ENCODE assay signal across 8 cellular contexts in the genomic region with DNA sequence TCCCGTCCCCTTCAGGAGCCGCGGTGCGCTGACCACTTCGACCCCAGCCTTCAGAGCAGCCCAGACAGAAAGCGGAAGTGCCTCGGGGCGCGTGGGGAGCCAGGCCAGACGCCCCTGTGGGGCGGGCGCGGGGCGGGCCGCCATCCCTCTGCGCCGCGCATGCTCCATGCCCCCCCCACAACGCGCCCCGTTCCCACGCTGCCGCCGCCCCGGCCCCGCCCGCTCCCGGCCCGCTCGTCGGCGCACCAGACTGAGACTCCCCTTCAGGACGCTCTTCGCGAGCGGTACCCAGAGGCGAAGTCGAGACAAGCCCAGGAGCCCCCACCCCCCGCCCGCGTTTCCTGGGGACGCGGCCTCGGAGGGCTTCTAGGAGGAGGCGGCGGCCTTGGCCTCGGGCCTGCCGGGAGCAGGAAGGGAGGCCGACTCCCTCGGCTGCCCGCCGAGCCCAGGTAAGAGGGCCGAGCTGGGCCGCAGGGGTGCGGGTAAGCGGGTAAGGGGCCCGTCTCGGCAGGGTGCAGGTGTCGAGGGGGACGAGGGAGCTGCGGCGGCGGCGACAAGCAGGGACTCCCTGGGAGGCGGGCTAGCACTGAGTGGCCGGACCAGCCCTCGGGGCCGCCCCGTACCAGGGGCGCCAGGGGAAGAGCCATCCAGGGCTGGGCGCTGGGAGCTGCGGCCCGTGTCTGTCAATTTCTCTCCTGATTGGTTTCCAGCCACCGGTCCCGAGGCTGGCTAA. TPM values are rescaled to one million over a fixed set of nuclear protein-coding genes. Genes with fewer than 3 reads are reported as not detected.
DNase-seq lines count a peak whose midpoint lies in the region; ATAC-seq and TF ChIP-seq lines count a peak whose summit lies in the region.

A gene with protein sequence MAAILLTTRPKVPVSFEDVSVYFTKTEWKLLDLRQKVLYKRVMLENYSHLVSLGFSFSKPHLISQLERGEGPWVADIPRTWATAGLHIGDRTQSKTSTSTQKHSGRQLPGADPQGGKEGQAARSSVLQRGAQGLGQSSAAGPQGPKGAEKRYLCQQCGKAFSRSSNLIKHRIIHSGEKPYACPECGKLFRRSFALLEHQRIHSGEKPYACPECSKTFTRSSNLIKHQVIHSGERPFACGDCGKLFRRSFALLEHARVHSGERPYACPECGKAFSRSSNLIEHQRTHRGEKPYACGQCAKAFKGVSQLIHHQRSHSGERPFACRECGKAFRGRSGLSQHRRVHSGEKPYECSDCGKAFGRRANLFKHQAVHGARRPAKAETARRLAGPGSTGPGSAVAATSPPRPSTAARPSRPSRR (plus strand): TSS at position 218 of the 733 bp plus-strand sequence. CDS start 6,851 bp downstream, outside the sequence.

- peak; percentile 70 for DNase-seq in AG20443 (ENCODE audit: low spot score)
- peak; percentile 10 for DNase-seq in NOMO-1 treated with dmso at 0.1 percent for 144 hours (lab: John Stamatoyannopoulos, UW; ENCODE audit: unreplicated experiment)
- no peak for DNase-seq in activated naive CD8-positive, alpha-beta T cell treated with anti-CD3 and anti-CD28 coated beads, Interleukin-2, amount 10 ng/mL, durations not matched to agents 7 days and 5 days
- DNase-seq in stimulated activated CD4-positive, alpha-beta T cell treated with anti-CD3 and anti-CD28 coated beads, Interleukin-4, amount 100 ng/mL, for 24 hours: peak; percentile 44
- DNase-seq in erythroblast (lab: John Stamatoyannopoulos, UW): no peak
- no peak for DNase-seq in SW480 (ENCODE audit: low spot score)

- TF ChIP-seq POLR2A in erythroblast (IDR thresholded peaks at IDR 0.05; ENCODE audit: low read length): no peak

- peaks cover 3% of the 10 kb centered on the region for H3K27me3 Mint-ChIP-seq in activated naive CD8-positive, alpha-beta T cell treated with anti-CD3 and anti-CD28 coated beads, Interleukin-2, amount 10 ng/mL, durations not matched to agents 7 days and 5 days

- H3K4me3 ChIP-seq in iPS-18c (ENCODE audit: insufficient read depth, low read depth, low read length): peak within 1 kb of the TSS; percentile 28

- ATAC-seq in GM21423 (IDR thresholded peaks at IDR 0.05; ENCODE audit: unreplicated experiment): peak; percentile 82
- ATAC-seq in activated naive CD8-positive, alpha-beta T cell treated with anti-CD3 and anti-CD28 coated beads, Interleukin-2, amount 10 ng/mL, durations not matched to agents 7 days and 5 days (ENCODE audit: low read depth): peak; percentile 54

- POLR2A ChIA-PET in activated naive CD8-positive, alpha-beta T cell treated with anti-CD3 and anti-CD28 coated beads, Interleukin-2, amount 10 ng/mL, durations not matched to agents 7 days and 5 days (lab: Charles Lee): no interaction called here

- no peaks in the 10 kb centered on the region for H3K36me3 Mint-ChIP-seq in activated naive CD8-positive, alpha-beta T cell treated with anti-CD3 and anti-CD28 coated beads, Interleukin-2, amount 10 ng/mL, durations not matched to agents 7 days and 5 days

- H3K4me3 Mint-ChIP-seq in activated naive CD8-positive, alpha-beta T cell treated with anti-CD3 and anti-CD28 coated beads, Interleukin-2, amount 10 ng/mL, durations not matched to agents 7 days and 5 days: peak within 1 kb of the TSS; percentile 73

- peaks cover 13% of the 10 kb centered on the region for H3K9me3 ChIP-seq in iPS-18c (ENCODE audit: control insufficient read depth, insufficient read depth, low read length)

- no peaks in the 10 kb centered on the region for H3K9me3 Mint-ChIP-seq in activated naive CD8-positive, alpha-beta T cell treated with anti-CD3 and anti-CD28 coated beads, Interleukin-2, amount 10 ng/mL, durations not matched to agents 7 days and 5 days

- peak within 1 kb of the TSS; percentile 45 for H3K27ac Mint-ChIP-seq in activated naive CD8-positive, alpha-beta T cell treated with anti-CD3 and anti-CD28 coated beads, Interleukin-2, amount 10 ng/mL, durations not matched to agents 7 days and 5 days

- H3K4me1 Mint-ChIP-seq in activated naive CD8-positive, alpha-beta T cell treated with anti-CD3 and anti-CD28 coated beads, Interleukin-2, amount 10 ng/mL, durations not matched to agents 7 days and 5 days: peaks cover 7% of the 10 kb centered on the region

RNA-seq across cellular contexts. Expression of the gene that starts here (rescaled TPM):
- total RNA-seq in activated naive CD8-positive, alpha-beta T cell treated with anti-CD3 and anti-CD28 coated beads, Interleukin-2, amount 10 ng/mL, durations not matched to agents 7 days and 5 days: 1 to 10 TPM; 1.1 to 1.2 TPM

Comparison
In these comparisons a context has a peak if more than half of its experiments do, and no peak if none do; other contexts are left out.
1. DNase-seq: peak in AG20443 (single experiment), NOMO-1 treated with dmso at 0.1 percent for 144 hours (single experiment) and stimulated activated CD4-positive, alpha-beta T cell treated with anti-CD3 and anti-CD28 coated beads, Interleukin-4, amount 100 ng/mL, for 24 hours (single experiment); none in activated naive CD8-positive, alpha-beta T cell treated with anti-CD3 and anti-CD28 coated beads, Interleukin-2, amount 10 ng/mL, durations not matched to agents 7 days and 5 days (single experiment), erythroblast (0 of 2) and SW480 (single experiment).